30 cellular contexts compared by ENCODE assay signal in genomic region chr4:22021116-22021515, GRCh38.
"Had no signal": no experiment of that assay in that cellular context is flagged by ENCODE, and none has a peak within 500 bp of the region (broad histone marks: within the 10 kb centered on the region; RNA-seq: fewer than 3 reads in every experiment).

No MANE protein-coding gene starts in this region.

- FAIRE-seq: K562, TTC549 had no signal

- H3K4me1 ChIP-seq: colonic mucosa had no signal

- H3K4me3 ChIP-seq: cardiac muscle cell, colonic mucosa, K562, PC-9 had no signal

- H3K9me3 ChIP-seq: colonic mucosa had no signal

- H3K36me3 ChIP-seq: brain microvascular endothelial cell, cardiac muscle cell, colonic mucosa had no signal

- H2AFZ ChIP-seq: PC-9 had no signal

- H3K4me2 ChIP-seq: PC-9 had no signal

- H3K27ac ChIP-seq: brain microvascular endothelial cell, cardiac muscle cell, colonic mucosa, PC-9 had no signal

- H3K27me3 ChIP-seq: brain microvascular endothelial cell, cardiac muscle cell, colonic mucosa had no signal

- DNase-seq: activated CD4-positive, alpha-beta memory T cell treated with anti-CD3 and anti-CD28 coated beads for 36 hours; activated CD4-positive, alpha-beta T cell treated with anti-CD3 and anti-CD28 coated beads for 4 hours; activated CD4-positive, alpha-beta T cell treated with anti-CD3 and anti-CD28 coated beads, Interleukin-2, amount 50 U/mL, for 1 hour; activated CD4-positive, CD25-positive, alpha-beta regulatory T cell treated with anti-CD3 and anti-CD28 coated beads, Interleukin-2, amount 50 U/mL, for 72 hours; activated CD8-positive, alpha-beta memory T cell treated with anti-CD3 and anti-CD28 coated beads for 24 hours; activated CD8-positive, alpha-beta memory T cell treated with anti-CD3 and anti-CD28 coated beads, Interleukin-2, amount 10 ng/mL, durations not matched to agents 7 days and 5 days; activated CD8-positive, alpha-beta memory T cell treated with anti-CD3 and anti-CD28 coated beads, Interleukin-2, amount 50 U/mL, for 48 hours; activated effector memory CD4-positive, alpha-beta T cell treated with Interleukin-2 at 50 U/mL for 16 hours; activated naive CD4-positive, alpha-beta T cell treated with anti-CD3 and anti-CD28 coated beads, Interleukin-2, amount 10 ng/mL, durations not matched to agents 7 days and 5 days; activated naive CD8-positive, alpha-beta T cell treated with anti-CD3 and anti-CD28 coated beads, Interleukin-2, amount 50 U/mL, for 24 hours; activated T-cell treated with anti-CD3 and anti-CD28 coated beads, Interleukin-2, amount 50 U/mL, for 48 hours; anterior cingulate cortex; brain microvascular endothelial cell; colonic mucosa; MM.1S; NCI-H1092 treated with DMSO at 0.1 percent for 48 hours; NCI-H1417; NCI-H187 treated with DMSO at 0.1 percent for 48 hours; NCI-H2081; NCI-H345; NCI-H510A; NCI-H526; NCI-H748 treated with DMSO at 0.1 percent for 48 hours; NK-92 treated with Interleukin-12 subunit alpha and Interleukin-12 subunit beta, amount 100 ng/mL, for 24 hours; PC-9; Right ventricle myocardium superior had no signal

- ATAC-seq: activated CD8-positive, alpha-beta memory T cell treated with anti-CD3 and anti-CD28 coated beads, Interleukin-2, amount 10 ng/mL, durations not matched to agents 7 days and 5 days; activated naive CD8-positive, alpha-beta T cell treated with anti-CD3 and anti-CD28 coated beads, Interleukin-2, amount 50 U/mL, for 24 hours; K562; WTC11 had no signal
